8 cellular contexts compared by ENCODE assay signal in genomic region chr12:112170376-112170775, GRCh38. TPM values are rescaled to one million over a fixed set of nuclear protein-coding genes. Genes with fewer than 3 reads are reported as not detected.
A peak's percentile ranks its signal among the peaks of the same experiment; 100 is the strongest.
DNase-seq lines count a peak whose midpoint lies in the region; ATAC-seq and TF ChIP-seq lines count a peak whose summit lies in the region.

No MANE protein-coding gene starts in this region.

- no peak for TF ChIP-seq EP300 in ovary (IDR thresholded peaks at IDR 0.05)

- H3K9me3 ChIP-seq in Karpas-422 (ENCODE audit: low read length) (no peaks in the 10 kb centered on the region), ovary (no peaks in the 10 kb centered on the region)

- H3K79me2 ChIP-seq in Karpas-422 (ENCODE audit: low read length) = no peaks in the 10 kb centered on the region

- H4K20me1 ChIP-seq in Karpas-422 (ENCODE audit: insufficient read depth, low read depth, low read length) = no peaks in the 10 kb centered on the region

- H3K9me2 ChIP-seq in Karpas-422 (replicated peaks; ENCODE audit: insufficient read depth, low read length) = no peaks in the 10 kb centered on the region

- ATAC-seq in GM21723 (IDR thresholded peaks at IDR 0.05; ENCODE audit: unreplicated experiment) (no peak), GM21737 (IDR thresholded peaks at IDR 0.05; ENCODE audit: unreplicated experiment) (no peak)

- intact Hi-C loops in ovary (cut with DNase I) = no loop called here

- TF ChIP-seq CTCF in kidney epithelial cell (IDR thresholded peaks at IDR 0.05; ENCODE audit: insufficient read depth, low read length, poor library complexity, severe bottlenecking) (peak; percentile 60), ovary (IDR thresholded peaks at IDR 0.05) (no peak)

- H3K36me3 ChIP-seq in Karpas-422 (ENCODE audit: insufficient read depth, low read length) (peaks cover 4% of the 10 kb centered on the region; the same call in 1 of the 2 replicates), kidney epithelial cell (ENCODE audit: control insufficient read depth, insufficient read depth, low read length) (peaks cover 3% of the 10 kb centered on the region), ovary (no peaks in the 10 kb centered on the region)

- no peak overlapping the region for H3K9ac ChIP-seq in Karpas-422 (ENCODE audit: low read length)

- TF ChIP-seq POLR2A in ovary (IDR thresholded peaks at IDR 0.05) = no peak

- 58 to 67% (median 64%) methylated on average over 8 of the region's 8 CpGs for WGBS in ovary, 3 donors

- no peak overlapping the region for H3K27ac ChIP-seq in Karpas-422 (ENCODE audit: low read length)
- H3K27ac ChIP-seq in ovary = no peak overlapping the region

- no peak overlapping the region for H2AFZ ChIP-seq in Karpas-422 (ENCODE audit: low read length)

- no peak overlapping the region for H3K4me2 ChIP-seq in Karpas-422 (ENCODE audit: low read depth, low read length, poor library complexity, severe bottlenecking)

- H3K4me3 ChIP-seq in Karpas-422 (ENCODE audit: low read length) (no peak overlapping the region), kidney epithelial cell (ENCODE audit: low read depth, low read length) (no peak overlapping the region), ovary (no peak overlapping the region)

- DNase-seq in CMK (ENCODE audit: low read depth) = peak; percentile 43
- DNase-seq in Karpas-422 = peak; percentile 76
- peak; percentile 48 to 52 for DNase-seq in activated T-cell treated with anti-CD3 and anti-CD28 coated beads, Interleukin-2, amount 50 U/mL, for 48 hours
- DNase-seq in kidney epithelial cell (ENCODE audit: low read depth) = no peak
- DNase-seq in DMS153 treated with DMSO at 0.1 percent for 48 hours (lab: John Stamatoyannopoulos, UW; ENCODE audit: unreplicated experiment) = no peak
- DNase-seq in ovary = no peak

- H3K27me3 ChIP-seq in Karpas-422 (ENCODE audit: low read length) = no peaks in the 10 kb centered on the region
- no peaks in the 10 kb centered on the region for H3K27me3 ChIP-seq in kidney epithelial cell (ENCODE audit: control insufficient read depth, insufficient read depth, low read length)
- no peaks in the 10 kb centered on the region for H3K27me3 ChIP-seq in ovary

- H3K4me1 ChIP-seq in Karpas-422 (ENCODE audit: low read length) (no peaks in the 10 kb centered on the region), ovary (ENCODE audit: insufficient read depth) (no peaks in the 10 kb centered on the region)

RNA-seq across cellular contexts. Expression of gene TRAFD1, which starts 45.0 kb away (rescaled TPM):
- 52.1 and 86.1 TPM in 2 replicates for total RNA-seq in Karpas-422 (2014; rRNA removed; shearing (Covaris generic); ENCODE audit: low replicate concordance)
- total RNA-seq in kidney epithelial cell (25.4 and 30.3 TPM in 2 replicates), ovary (10 to 100 TPM; 13.9 to 27.4 (median 25.5) TPM)
- 10 to 100 TPM; 21.2 to 49.6 TPM for polyA plus RNA-seq in ovary

Comparison
In these comparisons a context has a peak if more than half of its experiments do, and no peak if none do; other contexts are left out.
1. DNase-seq: peak in CMK (single experiment), Karpas-422 (single experiment) and activated T-cell treated with anti-CD3 and anti-CD28 coated beads, Interleukin-2, amount 50 U/mL, for 48 hours (2 of 2); none in kidney epithelial cell (single experiment), DMS153 treated with DMSO at 0.1 percent for 48 hours (single experiment) and ovary (0 of 5).